15 cellular contexts compared by ENCODE assay signal in the genomic region with DNA sequence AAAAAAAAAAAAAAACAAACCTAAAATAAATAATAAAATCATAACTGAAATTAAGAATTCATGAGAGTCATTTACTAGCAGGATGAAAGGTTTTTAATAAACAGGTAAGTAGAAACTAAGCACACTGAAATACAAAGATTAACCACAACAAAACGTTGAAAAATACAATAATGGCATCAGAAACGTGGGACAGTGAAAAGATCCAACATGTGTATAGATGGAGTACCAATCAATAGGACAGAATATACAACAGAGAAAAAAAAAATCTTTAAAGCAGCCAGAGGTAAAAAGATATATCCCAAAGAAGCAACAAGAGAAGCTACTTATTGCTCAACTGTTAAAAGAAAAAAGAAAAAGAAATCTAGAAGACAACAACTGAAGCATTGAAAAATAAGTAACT.
"Had no signal": no experiment of that assay in that cellular context is flagged by ENCODE, and none has a peak within 500 bp of the region (broad histone marks: within the 10 kb centered on the region; RNA-seq: fewer than 3 reads in every experiment).

No MANE protein-coding gene starts in this region.

- H3K4me3 Mint-ChIP-seq: naive thymus-derived CD8-positive, alpha-beta T cell; stimulated activated naive CD8-positive, alpha-beta T cell treated with anti-CD3 and anti-CD28 coated beads, Interleukin-15, Interleukin-2, amounts not matched to agents 100 ng/mL and 50 ng/mL, for 24 hours had no signal

- DNase-seq: colonic mucosa; dermis blood vessel endothelial cell; esophagus squamous epithelium; foreskin fibroblast; head of caudate nucleus; kidney glomerular epithelial cell; naive thymus-derived CD8-positive, alpha-beta T cell; occipital lobe; pancreas; right cardiac atrium; small intestine; stimulated activated CD4-positive, alpha-beta T cell treated with anti-CD3 and anti-CD28 coated beads, Interleukin-12 subunit alpha, Interleukin-12 subunit beta, amount 100 ng/mL, for 4 hours; tibial artery had no signal

- FAIRE-seq: pancreas had no signal

- H3K27ac Mint-ChIP-seq: stimulated activated naive CD8-positive, alpha-beta T cell treated with anti-CD3 and anti-CD28 coated beads, Interleukin-15, Interleukin-2, amounts not matched to agents 100 ng/mL and 50 ng/mL, for 24 hours had no signal

- ATAC-seq: naive thymus-derived CD8-positive, alpha-beta T cell; pancreas; right cardiac atrium had no signal

- H3K27me3 Mint-ChIP-seq: naive thymus-derived CD8-positive, alpha-beta T cell; progenitor cell of endocrine pancreas; stimulated activated naive CD8-positive, alpha-beta T cell treated with anti-CD3 and anti-CD28 coated beads, Interleukin-15, Interleukin-2, amounts not matched to agents 100 ng/mL and 50 ng/mL, for 24 hours had no signal
